In the genomic region with DNA sequence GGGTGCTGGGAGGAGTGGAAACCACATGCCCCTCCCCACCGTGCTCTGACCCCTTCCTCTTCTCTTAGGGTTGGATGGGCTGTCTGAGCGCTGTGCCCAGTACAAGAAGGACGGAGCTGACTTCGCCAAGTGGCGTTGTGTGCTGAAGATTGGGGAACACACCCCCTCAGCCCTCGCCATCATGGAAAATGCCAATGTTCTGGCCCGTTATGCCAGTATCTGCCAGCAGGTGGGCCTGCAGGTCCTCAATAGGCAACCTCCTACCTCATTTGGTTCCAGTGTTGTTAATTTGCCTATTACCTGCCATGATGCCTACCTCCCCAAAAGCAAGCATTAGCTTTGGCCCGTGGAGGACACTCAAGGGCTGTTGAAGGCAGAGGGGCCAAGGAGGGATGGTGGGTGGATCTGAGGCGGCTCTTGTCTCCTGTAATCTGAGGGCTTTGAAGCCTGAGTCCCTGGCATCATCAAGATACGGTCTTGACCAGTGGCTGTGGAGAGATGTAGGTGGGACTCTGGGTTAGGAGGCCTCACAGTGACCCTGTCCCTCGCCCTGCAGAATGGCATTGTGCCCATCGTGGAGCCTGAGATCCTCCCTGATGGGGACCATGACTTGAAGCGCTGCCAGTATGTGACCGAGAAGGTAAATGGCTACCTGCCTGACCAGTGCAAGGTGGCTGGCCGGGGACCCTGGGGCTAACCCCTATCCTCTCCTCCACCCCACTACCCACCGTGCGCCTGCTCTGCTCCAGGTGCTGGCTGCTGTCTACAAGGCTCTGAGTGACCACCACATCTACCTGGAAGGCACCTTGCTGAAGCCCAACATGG, we compare ENCODE assay signal across 8 cellular contexts. TPM values are rescaled to one million over a fixed set of nuclear protein-coding genes. Genes with fewer than 3 reads are reported as not detected.
DNase-seq lines count a peak whose midpoint lies in the region; ATAC-seq and TF ChIP-seq lines count a peak whose summit lies in the region.

No MANE protein-coding gene starts in this region.

- peak overlapping the region; percentile 70 to 94 (median 87) for H3K4me3 Mint-ChIP-seq in IgD-negative memory B cell

- DNase-seq in AG10803 (ENCODE audit: low read depth) (no peak), fibroblast of pulmonary artery (ENCODE audit: low read depth) (peak; percentile 47)
- DNase-seq in activated T-cell treated with anti-CD3 and anti-CD28 coated beads, Interleukin-2, amount 50 U/mL, for 1 hour, result peak; percentile 74
- peak; percentile 38 for DNase-seq in stimulated activated CD8-positive, alpha-beta memory T cell treated with anti-CD3 and anti-CD28 coated beads, Interleukin-12 subunit alpha, Interleukin-12 subunit beta, amount 100 ng/mL, for 1 hour (ENCODE audit: low read depth)

- no peaks in the 10 kb centered on the region for H3K27me3 Mint-ChIP-seq in IgD-negative memory B cell

- H3K9me3 Mint-ChIP-seq in IgD-negative memory B cell, result no peaks in the 10 kb centered on the region

- peak; percentile 58 for TF ChIP-seq CTCF in AG10803 (conservative IDR thresholded peaks at IDR 0.05; ENCODE audit: low read length)
- peak; percentile 56 for TF ChIP-seq CTCF in fibroblast of pulmonary artery (IDR thresholded peaks at IDR 0.05; ENCODE audit: low read length, missing control alignments)

- H3K4me1 Mint-ChIP-seq in IgD-negative memory B cell, result peaks cover 13 to 15% (median 14%) of the 10 kb centered on the region in 3 donors

- H3K4me3 ChIP-seq in AG10803 (ENCODE audit: low read length) (peak overlapping the region; percentile 41), fibroblast of pulmonary artery (replicated peaks; ENCODE audit: low read depth, low read length) (peak overlapping the region; percentile 32)

- H3K27ac Mint-ChIP-seq in IgD-negative memory B cell, result peak overlapping the region; percentile 67 to 89 (median 73)

- H3K36me3 Mint-ChIP-seq in IgD-negative memory B cell, result peaks cover 4% of the 10 kb centered on the region

- ATAC-seq in HG03175 (IDR thresholded peaks at IDR 0.05; ENCODE audit: unreplicated experiment), result no peak
- ATAC-seq in GM21381 (IDR thresholded peaks at IDR 0.05; ENCODE audit: unreplicated experiment), result no peak
- no peak for ATAC-seq in HG02970 (IDR thresholded peaks at IDR 0.05; ENCODE audit: low FRiP score, unreplicated experiment)

RNA-seq across cellular contexts. Expression of a gene that starts 3.4 kb away (rescaled TPM):
- polyA plus RNA-seq in IgD-negative memory B cell, result 884 TPM

RNA-seq across cellular contexts. Expression of a gene that starts 6.8 kb away (rescaled TPM):
- 187 TPM for polyA plus RNA-seq in IgD-negative memory B cell

RNA-seq across cellular contexts. Expression of a gene that starts 22.8 kb away (rescaled TPM):
- not detected for polyA plus RNA-seq in IgD-negative memory B cell

RNA-seq across cellular contexts. Expression of a gene that starts 27.1 kb away (rescaled TPM):
- polyA plus RNA-seq in IgD-negative memory B cell, result 362 TPM

RNA-seq across cellular contexts. Expression of a gene that starts 37.9 kb away (rescaled TPM):
- not detected for polyA plus RNA-seq in IgD-negative memory B cell
